ENCODE assay signal across 2 cellular contexts in genomic region chr16:1264257-1265089, GRCh38.
TF ChIP-seq lines count a peak whose summit lies in the region.

No MANE protein-coding gene starts in this region.

TF ChIP-seq in WTC11, 78 proteins besides CTCF, POLR2A, EP300 and RAD21:
- TF ChIP-seq ZNF219 (CRISPR knock-in tag; IDR thresholded peaks at IDR 0.05; ENCODE audit: borderline replicate concordance) (no peak), TEAD1 (CRISPR knock-in tag; IDR thresholded peaks at IDR 0.05) (no peak), ZNF512 (CRISPR knock-in tag; IDR thresholded peaks at IDR 0.05; ENCODE audit: borderline replicate concordance) (no peak), ZNF396 (CRISPR knock-in tag; IDR thresholded peaks at IDR 0.05; ENCODE audit: borderline replicate concordance) (no peak)
- TF ChIP-seq, protein P1, sequence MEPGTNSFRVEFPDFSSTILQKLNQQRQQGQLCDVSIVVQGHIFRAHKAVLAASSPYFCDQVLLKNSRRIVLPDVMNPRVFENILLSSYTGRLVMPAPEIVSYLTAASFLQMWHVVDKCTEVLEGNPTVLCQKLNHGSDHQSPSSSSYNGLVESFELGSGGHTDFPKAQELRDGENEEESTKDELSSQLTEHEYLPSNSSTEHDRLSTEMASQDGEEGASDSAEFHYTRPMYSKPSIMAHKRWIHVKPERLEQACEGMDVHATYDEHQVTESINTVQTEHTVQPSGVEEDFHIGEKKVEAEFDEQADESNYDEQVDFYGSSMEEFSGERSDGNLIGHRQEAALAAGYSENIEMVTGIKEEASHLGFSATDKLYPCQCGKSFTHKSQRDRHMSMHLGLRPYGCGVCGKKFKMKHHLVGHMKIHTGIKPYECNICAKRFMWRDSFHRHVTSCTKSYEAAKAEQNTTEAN (CRISPR knock-in tag; IDR thresholded peaks at IDR 0.05): 0 out of 2 replicates have a peak, but pooled peaks have one; percentile 37

TF ChIP-seq in H1, 55 proteins besides CTCF, POLR2A, EP300 and RAD21:
- TF ChIP-seq JUN (IDR thresholded peaks at IDR 0.05; ENCODE audit: low read depth, low read length) (no peak), TAF1 (IDR thresholded peaks at IDR 0.05; ENCODE audit: low read depth, low read length) (no peak), ASH2L (IDR thresholded peaks at IDR 0.05; ENCODE audit: low read length) (no peak), FOSL1 (IDR thresholded peaks at IDR 0.05; ENCODE audit: insufficient read depth, low read depth, low read length) (no peak), SP1 (IDR thresholded peaks at IDR 0.05; ENCODE audit: low read depth, low read length) (no peak), ATF2 (IDR thresholded peaks at IDR 0.05; ENCODE audit: low read length) (no peak), PHF8 (conservative IDR thresholded peaks at IDR 0.05; ENCODE audit: low read depth, low read length) (no peak), BACH1 (IDR thresholded peaks at IDR 0.05; ENCODE audit: low read length) (no peak), TEAD4 (IDR thresholded peaks at IDR 0.05; ENCODE audit: low read depth, low read length) (no peak), GABPA (IDR thresholded peaks at IDR 0.05; ENCODE audit: borderline replicate concordance, insufficient read depth, low read length) (no peak), GTF2F1 (IDR thresholded peaks at IDR 0.05; ENCODE audit: borderline replicate concordance, low read depth, low read length) (no peak), RFX5 (IDR thresholded peaks at IDR 0.05; ENCODE audit: borderline replicate concordance, low read depth, low read length) (no peak), NRF1 (IDR thresholded peaks at IDR 0.05; ENCODE audit: low read depth, low read length) (no peak), SRF (IDR thresholded peaks at IDR 0.05; ENCODE audit: low read depth, low read length) (no peak), SP4 (IDR thresholded peaks at IDR 0.05; ENCODE audit: low read length) (no peak), TAF7 (optimal IDR thresholded peaks at IDR 0.05; ENCODE audit: borderline replicate concordance, low read depth, low read length) (no peak)
